Comparison of ENCODE assay signal across 9 cellular contexts in genomic region chr3:150469031-150469930, GRCh38.
A peak's percentile ranks its signal among the peaks of the same experiment; 100 is the strongest.
DNase-seq lines count a peak whose midpoint lies in the region; ATAC-seq and TF ChIP-seq lines count a peak whose summit lies in the region.
"Had no signal": no experiment of that assay in that cellular context is flagged by ENCODE, and none has a peak within 500 bp of the region (broad histone marks: within the 10 kb centered on the region; RNA-seq: fewer than 3 reads in every experiment).

No MANE protein-coding gene starts in this region.

- H3K36me3 ChIP-seq in body of pancreas (replicated peaks in 1 of 2; ENCODE audit: insufficient read depth in 1 of 2, low read depth in 2 of 2) (no peaks in the 10 kb centered on the region), upper lobe of left lung (no peaks in the 10 kb centered on the region)

- TF ChIP-seq CTCF in body of pancreas (IDR thresholded peaks at IDR 0.05) (no peak), upper lobe of left lung (IDR thresholded peaks at IDR 0.05) (no peak)

- no peak overlapping the region for H3K4me3 ChIP-seq in body of pancreas
- H3K4me3 ChIP-seq in upper lobe of left lung: no peak overlapping the region

- WGBS in body of pancreas, 2 donors: 77 to 81% methylated on average over 15 of the region's 15 CpGs
- 94 to 97% methylated on average over 15 of the region's 15 CpGs for WGBS in upper lobe of left lung, 2 donors

- intact Hi-C loops in body of pancreas (cut with DNase I): no loop called here

- ATAC-seq in body of pancreas (peak; percentile 88), left lobe of liver (peak; percentile 24), upper lobe of left lung (ENCODE audit: low FRiP score in 2 of 2) (peak; percentile 55 to 95), GM18520 (IDR thresholded peaks at IDR 0.05; ENCODE audit: unreplicated experiment) (no peak), GM18861 (IDR thresholded peaks at IDR 0.05; ENCODE audit: unreplicated experiment) (no peak)

- DNase-seq in HS-5 (ENCODE audit: low read depth): peak; percentile 94
- DNase-seq in body of pancreas: peak; percentile 49 to 72 (median 60)
- DNase-seq in left lobe of liver (ENCODE audit: low spot score): no peak
- DNase-seq in upper lobe of left lung: peak in 1 of 2 donors; percentile 50
- DNase-seq in NCI-H526 (lab: John Stamatoyannopoulos, UW): no peak
- DNase-seq: activated B cell treated with CpG ODN at 0.5 μM for 24 hours, immature natural killer cell had no signal

- no peak for TF ChIP-seq POLR2A in body of pancreas (IDR thresholded peaks at IDR 0.05)
- no peak for TF ChIP-seq POLR2A in upper lobe of left lung (IDR thresholded peaks at IDR 0.05)

- H3K4me1 ChIP-seq in body of pancreas (peaks cover 18% of the 10 kb centered on the region), upper lobe of left lung (no peaks in the 10 kb centered on the region)

- peak overlapping the region in 3 of 4 donors; percentile 19 to 71 (median 41) for H3K27ac ChIP-seq in body of pancreas
- no peak overlapping the region for H3K27ac ChIP-seq in upper lobe of left lung

- TF ChIP-seq EP300 in upper lobe of left lung (IDR thresholded peaks at IDR 0.05): no peak

- H3K27me3 ChIP-seq in body of pancreas (no peaks in the 10 kb centered on the region), upper lobe of left lung (no peaks in the 10 kb centered on the region)

- no peaks in the 10 kb centered on the region for H3K9me3 ChIP-seq in body of pancreas
- no peaks in the 10 kb centered on the region for H3K9me3 ChIP-seq in upper lobe of left lung

Comparison
In these comparisons a context has a peak if more than half of its experiments do, and no peak if none do; other contexts are left out.
1. DNase-seq: peak in HS-5 (single experiment) and body of pancreas (4 of 4); none in left lobe of liver (single experiment) and NCI-H526 (0 of 2).
2. ATAC-seq: peak in body of pancreas (single experiment), left lobe of liver (single experiment) and upper lobe of left lung (2 of 2); none in GM18520 (single experiment) and GM18861 (single experiment).
3. H3K27ac ChIP-seq: peak in body of pancreas (3 of 4); none in upper lobe of left lung (0 of 4).